Comparison of ENCODE assay signal across 21 cellular contexts in genomic region chr4:181618896-181619295, GRCh38.
A peak's percentile ranks its signal among the peaks of the same experiment; 100 is the strongest.
DNase-seq lines count a peak whose midpoint lies in the region; ATAC-seq and TF ChIP-seq lines count a peak whose summit lies in the region.
"Had no signal": no experiment of that assay in that cellular context is flagged by ENCODE, and none has a peak within 500 bp of the region (broad histone marks: within the 10 kb centered on the region; RNA-seq: fewer than 3 reads in every experiment).

No MANE protein-coding gene starts in this region.

- H3K9me3 ChIP-seq in WERI-Rb-1 (ENCODE audit: severe bottlenecking): no peaks in the 10 kb centered on the region
- H3K9me3 ChIP-seq: BLaER1 treated with 17β-estradiol and CSF1 and Interleukin-3, amounts not matched to agents 10 nM and 100 nM; MG63; SJCRH30 had no signal

- H3K4me3 ChIP-seq in H7 (ENCODE audit: insufficient read depth, low read depth, low read length): no peak overlapping the region
- H3K4me3 ChIP-seq in WERI-Rb-1 (ENCODE audit: low read depth, low read length): no peak overlapping the region
- H3K4me3 ChIP-seq: BLaER1 treated with 17β-estradiol and CSF1 and Interleukin-3, amounts not matched to agents 10 nM and 100 nM; GM12878; MG63; PC-9; SJCRH30 had no signal

- no peaks in the 10 kb centered on the region for H3K4me1 Mint-ChIP-seq in stimulated activated effector memory CD8-positive, alpha-beta T cell treated with anti-CD3 and anti-CD28 coated beads, Interleukin-12 subunit alpha, Interleukin-12 subunit beta, amount 100 ng/mL, for 72 hours

- no peak overlapping the region for H3K27ac ChIP-seq in WERI-Rb-1
- H3K27ac ChIP-seq: BLaER1 treated with 17β-estradiol and CSF1 and Interleukin-3, amounts not matched to agents 10 nM and 100 nM; PC-9; SJCRH30 had no signal

- no peaks in the 10 kb centered on the region for H3K36me3 Mint-ChIP-seq in stimulated activated effector memory CD8-positive, alpha-beta T cell treated with anti-CD3 and anti-CD28 coated beads, Interleukin-12 subunit alpha, Interleukin-12 subunit beta, amount 100 ng/mL, for 72 hours

- peak; percentile 16 for ATAC-seq in stimulated activated effector memory CD8-positive, alpha-beta T cell treated with anti-CD3 and anti-CD28 coated beads, Interleukin-12 subunit alpha, Interleukin-12 subunit beta, amount 100 ng/mL, for 72 hours
- no peak for ATAC-seq in HG02852 (IDR thresholded peaks at IDR 0.05; ENCODE audit: unreplicated experiment)
- ATAC-seq: Right ventricle myocardium inferior had no signal

- peaks cover 2% of the 10 kb centered on the region for H3K9me3 Mint-ChIP-seq in stimulated activated effector memory CD8-positive, alpha-beta T cell treated with anti-CD3 and anti-CD28 coated beads, Interleukin-12 subunit alpha, Interleukin-12 subunit beta, amount 100 ng/mL, for 72 hours

- H3K36me3 ChIP-seq in H7 (replicated peaks; ENCODE audit: control insufficient read depth, insufficient read depth, low read length) (no peaks in the 10 kb centered on the region), WERI-Rb-1 (no peaks in the 10 kb centered on the region)
- H3K36me3 ChIP-seq: BLaER1 treated with 17β-estradiol and CSF1 and Interleukin-3, amounts not matched to agents 10 nM and 100 nM; MG63; SJCRH30 had no signal

- H3K27me3 ChIP-seq in H7 (ENCODE audit: control insufficient read depth, insufficient read depth, low read length): no peaks in the 10 kb centered on the region
- peaks cover 11% of the 10 kb centered on the region for H3K27me3 ChIP-seq in WERI-Rb-1 (ENCODE audit: insufficient read depth, low read depth, severe bottlenecking)
- H3K27me3 ChIP-seq: BLaER1 treated with 17β-estradiol and CSF1 and Interleukin-3, amounts not matched to agents 10 nM and 100 nM; MG63; SJCRH30 had no signal

- DNase-seq in H7: peak; percentile 19
- no peak for DNase-seq in WERI-Rb-1
- peak; percentile 23 for DNase-seq in iPS DF 19.7 (ENCODE audit: low read depth, low spot score)
- no peak for DNase-seq in stimulated activated effector memory CD8-positive, alpha-beta T cell treated with anti-CD3 and anti-CD28 coated beads, Interleukin-12 subunit alpha, Interleukin-12 subunit beta, amount 100 ng/mL, for 72 hours (ENCODE audit: low spot score in 2 of 2)
- no peak for DNase-seq in SKM-1 (lab: John Stamatoyannopoulos, UW; ENCODE audit: unreplicated experiment)
- no peak for DNase-seq in GM03348 (ENCODE audit: low spot score)
- DNase-seq: CD4-positive, alpha-beta T cell; COR-L47; DMS53; GOT3; KBM-7; MG63; NCI-H2029 treated with DMSO at 0.1 percent for 48 hours; NCI-H446 treated with DMSO at 0.1 percent for 48 hours; NCI-H526; PC-9; SJCRH30 had no signal

- no peak overlapping the region for H3K27ac Mint-ChIP-seq in stimulated activated effector memory CD8-positive, alpha-beta T cell treated with anti-CD3 and anti-CD28 coated beads, Interleukin-12 subunit alpha, Interleukin-12 subunit beta, amount 100 ng/mL, for 72 hours
- H3K27ac Mint-ChIP-seq: CD4-positive, alpha-beta T cell had no signal

- peak; percentile 27; the same call in 1 of the 2 replicates for TF ChIP-seq CTCF in WERI-Rb-1 (IDR thresholded peaks at IDR 0.05; ENCODE audit: low read depth, low read length)

- no peak overlapping the region for H3K4me3 Mint-ChIP-seq in stimulated activated effector memory CD8-positive, alpha-beta T cell treated with anti-CD3 and anti-CD28 coated beads, Interleukin-12 subunit alpha, Interleukin-12 subunit beta, amount 100 ng/mL, for 72 hours
- H3K4me3 Mint-ChIP-seq: CD4-positive, alpha-beta T cell had no signal

Comparison
In these comparisons a context has a peak if more than half of its experiments do, and no peak if none do; other contexts are left out.
1. DNase-seq: peak in H7 (single experiment) and iPS DF 19.7 (single experiment); none in WERI-Rb-1 (single experiment), stimulated activated effector memory CD8-positive, alpha-beta T cell treated with anti-CD3 and anti-CD28 coated beads, Interleukin-12 subunit alpha, Interleukin-12 subunit beta, amount 100 ng/mL, for 72 hours (0 of 2), SKM-1 (single experiment) and GM03348 (single experiment).